In genomic region chr2:15546297-15547098, GRCh38 we compare ENCODE assay signal across 1 cellular context.
TF ChIP-seq lines count a peak whose summit lies in the region.

No MANE protein-coding gene starts in this region.

TF ChIP-seq in SK-N-SH, 30 proteins besides CTCF, POLR2A, EP300 and RAD21 (continued from another document):
- no peak for TF ChIP-seq USF2 (IDR thresholded peaks at IDR 0.05; ENCODE audit: borderline replicate concordance, low read depth, low read length)
- TF ChIP-seq POLR2AphosphoS5 (IDR thresholded peaks at IDR 0.05; ENCODE audit: low read depth, low read length), result no peak
- TF ChIP-seq RCOR1 (IDR thresholded peaks at IDR 0.05; ENCODE audit: low read length), result no peak
TF ChIP-seq in SK-N-SH: peak in this region for 1.
